ENCODE assay signal across 8 cellular contexts in genomic region chr20:40279390-40279789, GRCh38.
DNase-seq lines count a peak whose midpoint lies in the region; ATAC-seq and TF ChIP-seq lines count a peak whose summit lies in the region.

No MANE protein-coding gene starts in this region.

- H3K27me3 ChIP-seq in MM.1S (replicated peaks; ENCODE audit: insufficient read depth, low read length) = no peaks in the 10 kb centered on the region

- TF ChIP-seq CTCF in GM20000 (IDR thresholded peaks at IDR 0.05; ENCODE audit: extremely low read depth, missing control alignments) (peak; percentile 0), MM.1S (IDR thresholded peaks at IDR 0.05; ENCODE audit: low read length) (no peak)

- H3F3A ChIP-seq in MM.1S (ENCODE audit: insufficient read depth, low read length) = no peaks in the 10 kb centered on the region

- no peaks in the 10 kb centered on the region for H3K9me3 ChIP-seq in SK-N-MC (ENCODE audit: low read depth, low read length)
- H3K9me3 ChIP-seq in MM.1S (replicated peaks; ENCODE audit: insufficient read depth, low read length) = no peaks in the 10 kb centered on the region

- H3K4me3 ChIP-seq in SK-N-MC = peak overlapping the region; percentile 22; the same call in 1 of the 2 replicates
- H3K4me3 ChIP-seq in MM.1S (ENCODE audit: low read length) = no peak overlapping the region

- no peak for DNase-seq in GM20000 (ENCODE audit: low spot score)
- peak; percentile 91 for DNase-seq in SK-N-MC (ENCODE audit: low read depth, low spot score)
- peak; percentile 50 for DNase-seq in globus pallidus (ENCODE audit: low spot score)
- DNase-seq in sciatic nerve (ENCODE audit: low spot score) = peak; percentile 61
- no peak for DNase-seq in cerebellum (ENCODE audit: low spot score)
- no peak for DNase-seq in AML-193 (lab: John Stamatoyannopoulos, UW)
- DNase-seq in stimulated activated naive CD4-positive, alpha-beta T cell treated with Interleukin-2 at 50 U/mL for 16 hours (lab: John Stamatoyannopoulos, UW) = no peak
- no peak for DNase-seq in MM.1S

- H3K4me2 ChIP-seq in MM.1S (ENCODE audit: low read depth, low read length) = no peak overlapping the region

- no peak overlapping the region for H2AFZ ChIP-seq in MM.1S (ENCODE audit: low read length)

- H3K9ac ChIP-seq in SK-N-MC (ENCODE audit: insufficient read length) = peak overlapping the region; percentile 69
- no peak overlapping the region for H3K9ac ChIP-seq in MM.1S (ENCODE audit: low read length)

- H3K27ac ChIP-seq in SK-N-MC = peak overlapping the region; percentile 97
- no peak overlapping the region for H3K27ac ChIP-seq in MM.1S (ENCODE audit: low read length)

- H3K9me2 ChIP-seq in MM.1S (replicated peaks; ENCODE audit: insufficient read depth, low read length) = no peaks in the 10 kb centered on the region

- H3K36me3 ChIP-seq in SK-N-MC (ENCODE audit: insufficient read depth, low read length) (no peaks in the 10 kb centered on the region), MM.1S (replicated peaks; ENCODE audit: insufficient read depth, low read length) (no peaks in the 10 kb centered on the region)

- no peaks in the 10 kb centered on the region for H3K79me2 ChIP-seq in MM.1S (ENCODE audit: low read length)

- peak; percentile 96 for ATAC-seq in sciatic nerve

- intact Hi-C loops in sciatic nerve (cut with DNase I) = no loop called here

- no peaks in the 10 kb centered on the region for H3K4me1 ChIP-seq in MM.1S (ENCODE audit: low read length)

- no peaks in the 10 kb centered on the region for H4K20me1 ChIP-seq in MM.1S (ENCODE audit: insufficient read depth, low read length)

Comparison
In these comparisons a context has a peak if more than half of its experiments do, and no peak if none do; other contexts are left out.
1. DNase-seq: peak in SK-N-MC (single experiment), globus pallidus (single experiment) and sciatic nerve (single experiment); none in GM20000 (single experiment), cerebellum (single experiment), AML-193 (0 of 2), stimulated activated naive CD4-positive, alpha-beta T cell treated with Interleukin-2 at 50 U/mL for 16 hours (single experiment) and MM.1S (single experiment).